Comparison of ENCODE assay signal across 8 cellular contexts in the genomic region with DNA sequence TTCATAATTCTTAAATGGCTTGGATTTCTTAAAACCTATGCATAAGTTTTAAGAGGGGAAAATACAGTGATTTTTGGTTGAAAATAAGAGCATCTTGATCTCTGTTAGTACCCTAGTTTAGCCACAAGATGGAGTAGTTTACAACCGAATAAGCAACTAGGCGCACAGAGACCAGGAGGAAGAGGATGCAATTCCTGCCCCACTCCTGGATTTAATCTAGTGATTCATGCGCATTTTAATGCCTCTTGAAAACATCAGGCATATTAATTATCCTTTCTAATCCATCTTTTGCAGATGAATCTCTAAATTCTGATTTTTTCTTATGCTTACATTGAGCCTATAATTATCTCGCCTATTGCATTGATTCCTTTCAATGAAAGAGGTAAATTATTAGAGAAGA.
A peak's percentile ranks its signal among the peaks of the same experiment; 100 is the strongest.
DNase-seq lines count a peak whose midpoint lies in the region; ATAC-seq and TF ChIP-seq lines count a peak whose summit lies in the region.

No MANE protein-coding gene starts in this region.

- 17% methylated on average over 3 of the region's 4 CpGs for WGBS in mesenchymal stem cell

- DNase-seq in DMS79 treated with DMSO at 0.1 percent for 48 hours (lab: John Stamatoyannopoulos, UW) (peak; percentile 63), DMS79 (lab: John Stamatoyannopoulos, UW) (no peak), HuH-7 (ENCODE audit: low spot score) (peak; percentile 86), OCI-LY7 (ENCODE audit: low spot score) (peak; percentile 64), dermis blood vessel endothelial cell (peak; percentile 72), mesenchymal stem cell (peak; percentile 71)

- H4K91ac ChIP-seq in mesenchymal stem cell (ENCODE audit: low read length): no peak overlapping the region

- intact Hi-C loops in OCI-LY7 (cut with micrococcal nuclease; ENCODE audit: unreplicated experiment): loop anchor here (1.0 kb wide), 1 partner anchor 124 kb away; no protein-coding TSS in a partner anchor

- TF ChIP-seq CTCF in OCI-LY7 (conservative IDR thresholded peaks at IDR 0.05; ENCODE audit: low read length): peak; percentile 91

- H4K8ac ChIP-seq in mesenchymal stem cell (ENCODE audit: low read length): no peak overlapping the region

- no peak for ATAC-seq in GM21825 (IDR thresholded peaks at IDR 0.05; ENCODE audit: unreplicated experiment)
- no peak for ATAC-seq in GM19452 (IDR thresholded peaks at IDR 0.05; ENCODE audit: unreplicated experiment)

- no peaks in the 10 kb centered on the region for H4K20me1 ChIP-seq in OCI-LY7 (ENCODE audit: insufficient read depth, low read length)

- H3K4me2 ChIP-seq in OCI-LY7 (ENCODE audit: low read length) (no peak overlapping the region), mesenchymal stem cell (ENCODE audit: low read length, poor library complexity, severe bottlenecking) (no peak overlapping the region)

- CTCF ChIA-PET in OCI-LY7 (lab: Charles Lee; ENCODE audit: unreplicated experiment): interaction anchor here (1.3 kb wide), 1 partner anchor 15 kb away, joined by 4 read pairs; no protein-coding TSS in a partner anchor

- no peak overlapping the region for H3K4me3 ChIP-seq in OCI-LY7 (ENCODE audit: low read depth, low read length, poor library complexity, severe bottlenecking)
- no peak overlapping the region for H3K4me3 ChIP-seq in mesenchymal stem cell (ENCODE audit: insufficient read depth in 1 of 2, low read depth in 1 of 2, low read length in 2 of 2)

- H2BK12ac ChIP-seq in mesenchymal stem cell (ENCODE audit: low read length in 2 of 2): no peak overlapping the region

- H3K9me3 ChIP-seq in OCI-LY7 (ENCODE audit: low read length): no peaks in the 10 kb centered on the region
- H3K9me3 ChIP-seq in mesenchymal stem cell (ENCODE audit: control insufficient read depth, low read length): no peaks in the 10 kb centered on the region

- H3K27ac ChIP-seq in OCI-LY7 (ENCODE audit: low read depth, low read length, poor library complexity, severe bottlenecking) (no peak overlapping the region), mesenchymal stem cell (ENCODE audit: low read length, poor library complexity, severe bottlenecking) (no peak overlapping the region)

- H3K9ac ChIP-seq in mesenchymal stem cell (ENCODE audit: low read length): no peak overlapping the region

- H3K14ac ChIP-seq in mesenchymal stem cell (ENCODE audit: low read length in 2 of 2): no peak overlapping the region

- no peak overlapping the region for H3K23ac ChIP-seq in mesenchymal stem cell (ENCODE audit: low read length in 2 of 2)

- H3K79me2 ChIP-seq in OCI-LY7 (ENCODE audit: insufficient read depth, low read depth, low read length): no peaks in the 10 kb centered on the region

- H3K27me3 ChIP-seq in mesenchymal stem cell (ENCODE audit: control insufficient read depth in 1 of 2, insufficient read depth in 1 of 2, low read length in 2 of 2): no peaks in the 10 kb centered on the region

- H2BK120ac ChIP-seq in mesenchymal stem cell (ENCODE audit: low read depth, low read length): no peak overlapping the region

- no peak overlapping the region for H2BK5ac ChIP-seq in mesenchymal stem cell (ENCODE audit: low read depth, low read length, poor library complexity, severe bottlenecking)

- no peak overlapping the region for H3K18ac ChIP-seq in mesenchymal stem cell (ENCODE audit: low read depth in 1 of 2, low read length in 2 of 2)

- no peak overlapping the region for H3K4ac ChIP-seq in mesenchymal stem cell (ENCODE audit: low read depth in 1 of 2, low read length in 2 of 2)

- no peak overlapping the region for H2AFZ ChIP-seq in OCI-LY7 (ENCODE audit: low read length)
- no peak overlapping the region for H2AFZ ChIP-seq in mesenchymal stem cell (ENCODE audit: low read depth, low read length)

- no TSS peak for BruUV-seq in OCI-LY7 (replicated peaks; lab: Mats Ljungman, UMichigan)

- no peak overlapping the region for H2AK5ac ChIP-seq in mesenchymal stem cell (ENCODE audit: low read length, severe bottlenecking)

- H3K36me3 ChIP-seq in OCI-LY7 (ENCODE audit: insufficient read depth, low read length) (no peaks in the 10 kb centered on the region), mesenchymal stem cell (ENCODE audit: control insufficient read depth in 1 of 2, insufficient read depth in 2 of 2, low read depth in 1 of 2, low read length in 2 of 2) (no peaks in the 10 kb centered on the region)

- POLR2A ChIA-PET in OCI-LY7 (lab: Charles Lee): no interaction called here

- H3K4me1 ChIP-seq in OCI-LY7 (ENCODE audit: insufficient read depth, low read length, poor library complexity, severe bottlenecking) (no peaks in the 10 kb centered on the region), mesenchymal stem cell (ENCODE audit: control insufficient read depth, insufficient read depth, low read depth, low read length) (peaks cover 8% of the 10 kb centered on the region)

- H2BK15ac ChIP-seq in mesenchymal stem cell (ENCODE audit: low read depth, poor library complexity, severe bottlenecking): no peak overlapping the region

- H3K79me1 ChIP-seq in mesenchymal stem cell (replicated peaks; ENCODE audit: low read length, poor library complexity, severe bottlenecking): no peaks in the 10 kb centered on the region

- H3K9me2 ChIP-seq in OCI-LY7 (ENCODE audit: insufficient read depth, low read length): no peaks in the 10 kb centered on the region
